In genomic region chr3:193342551-193342950, GRCh38 we compare ENCODE assay signal across 19 cellular contexts. TPM values are rescaled to one million over a fixed set of nuclear protein-coding genes. Genes with fewer than 3 reads are reported as not detected.
"Had no signal": no experiment of that assay in that cellular context is flagged by ENCODE, and none has a peak within 500 bp of the region (broad histone marks: within the 10 kb centered on the region; RNA-seq: fewer than 3 reads in every experiment).

No MANE protein-coding gene starts in this region.

- H3K4me1 Mint-ChIP-seq: activated CD4-positive, alpha-beta T cell treated with anti-CD3 and anti-CD28 coated beads, Interleukin-2, amount 10 ng/mL, durations not matched to agents 24 days and 14 days; activated naive CD8-positive, alpha-beta T cell treated with anti-CD3 and anti-CD28 coated beads for 36 hours had no signal

- H3K27me3 ChIP-seq: brain microvascular endothelial cell, foreskin keratinocyte, heart left ventricle had no signal

- H3K9me3 ChIP-seq: mucosa of descending colon, prostate gland had no signal

- H3K9me3 Mint-ChIP-seq: T-helper 2 cell treated with Interferon-gamma antibody and Interleukin-4, amounts not matched to agents 5 μg/mL and 100 μg/mL, for 36 hours had no signal

- H3K27ac Mint-ChIP-seq: activated CD4-positive, alpha-beta T cell treated with anti-CD3 and anti-CD28 coated beads, Interleukin-2, amount 10 ng/mL, durations not matched to agents 24 days and 14 days; activated naive CD8-positive, alpha-beta T cell treated with anti-CD3 and anti-CD28 coated beads for 36 hours; naive thymus-derived CD4-positive, alpha-beta T cell; T-helper 2 cell treated with Interferon-gamma antibody and Interleukin-4, amounts not matched to agents 5 μg/mL and 100 μg/mL, for 36 hours had no signal

- H3K4me3 ChIP-seq: heart left ventricle, lung, mucosa of descending colon, prostate gland, skin epidermis had no signal

- DNase-seq: activated CD4-positive, alpha-beta T cell treated with anti-CD3 and anti-CD28 coated beads, Interleukin-2, amount 10 ng/mL, durations not matched to agents 24 days and 14 days; activated CD4-positive, CD25-positive, alpha-beta regulatory T cell; activated CD8-positive, alpha-beta memory T cell treated with anti-CD3 and anti-CD28 coated beads, Interleukin-2, amount 50 U/mL, for 48 hours; activated naive CD8-positive, alpha-beta T cell treated with anti-CD3 and anti-CD28 coated beads for 36 hours; brain microvascular endothelial cell; cortex of kidney; effector CD8-positive, alpha-beta T cell; foreskin keratinocyte; heart left ventricle; left colon; mucosa of descending colon; naive thymus-derived CD4-positive, alpha-beta T cell; right cardiac atrium; stimulated activated CD4-positive, alpha-beta T cell treated with anti-CD3 and anti-CD28 coated beads, Interleukin-4, amount 100 ng/mL, for 24 hours; stimulated activated naive CD4-positive, alpha-beta T cell treated with Interleukin-2 at 50 U/mL for 16 hours had no signal

- H3K36me3 Mint-ChIP-seq: activated naive CD8-positive, alpha-beta T cell treated with anti-CD3 and anti-CD28 coated beads for 36 hours; naive thymus-derived CD4-positive, alpha-beta T cell had no signal

- H3K4me3 Mint-ChIP-seq: activated CD4-positive, alpha-beta T cell treated with anti-CD3 and anti-CD28 coated beads, Interleukin-2, amount 10 ng/mL, durations not matched to agents 24 days and 14 days; activated naive CD8-positive, alpha-beta T cell treated with anti-CD3 and anti-CD28 coated beads for 36 hours; naive thymus-derived CD4-positive, alpha-beta T cell; T-helper 2 cell treated with Interferon-gamma antibody and Interleukin-4, amounts not matched to agents 5 μg/mL and 100 μg/mL, for 36 hours had no signal

- ATAC-seq: foreskin keratinocyte; left colon; mucosa of descending colon; naive thymus-derived CD4-positive, alpha-beta T cell had no signal

- H3K36me3 ChIP-seq: brain microvascular endothelial cell, heart left ventricle, prostate gland had no signal

- H3K27ac ChIP-seq: brain microvascular endothelial cell, foreskin keratinocyte, heart left ventricle, prostate gland, skin epidermis had no signal

RNA-seq across cellular contexts. Expression of gene ATP13A5, which starts 36.0 kb away (rescaled TPM):
- total RNA-seq: activated CD4-positive, alpha-beta T cell treated with anti-CD3 and anti-CD28 coated beads, Interleukin-2, amount 10 ng/mL, durations not matched to agents 24 days and 14 days; activated naive CD8-positive, alpha-beta T cell treated with anti-CD3 and anti-CD28 coated beads for 36 hours; foreskin keratinocyte; heart left ventricle; left colon; naive thymus-derived CD4-positive, alpha-beta T cell; prostate gland; right cardiac atrium had no signal
- polyA plus RNA-seq: foreskin keratinocyte; heart left ventricle; naive thymus-derived CD4-positive, alpha-beta T cell had no signal
